Comparison of ENCODE assay signal across 8 cellular contexts in the genomic region with DNA sequence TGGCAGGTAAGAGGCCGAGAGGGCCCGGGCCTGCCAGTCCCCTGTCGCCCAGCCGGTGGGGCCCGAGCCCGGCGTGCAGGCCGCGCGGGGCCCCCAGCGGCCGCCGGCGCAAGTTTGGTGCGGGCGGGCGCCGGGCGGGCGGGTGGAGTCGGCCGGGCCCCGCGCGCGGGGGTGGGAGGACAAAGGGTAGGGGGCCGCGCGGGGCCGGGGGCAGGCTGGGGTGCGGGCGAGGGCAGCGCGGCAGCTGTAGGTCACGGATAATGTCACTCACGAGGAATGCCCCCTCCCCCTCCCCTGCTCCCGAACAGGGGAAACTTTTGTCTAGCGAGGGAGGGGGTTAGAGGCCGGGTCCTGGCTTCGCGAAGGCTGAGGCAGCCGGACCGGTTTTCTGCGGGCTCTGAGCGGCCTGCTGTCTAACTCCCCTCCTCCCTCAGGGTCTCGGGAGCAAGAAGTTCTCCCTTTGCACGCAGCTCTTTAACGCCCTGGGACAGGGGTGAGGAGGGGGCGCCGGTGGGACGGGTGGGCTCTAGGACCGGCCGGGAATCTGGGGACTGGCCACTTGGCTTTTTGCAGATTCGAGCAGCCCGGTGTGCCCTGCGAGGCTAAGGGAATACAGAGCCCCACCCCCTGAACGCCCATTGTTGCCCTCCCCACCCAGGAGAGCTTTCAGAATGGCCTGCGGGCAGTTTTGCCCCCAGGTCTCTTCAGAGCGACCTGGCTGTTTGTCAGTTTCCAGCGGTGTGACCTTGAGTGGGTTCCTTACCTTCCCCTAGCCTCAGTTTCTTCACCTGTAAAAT. TPM values are rescaled to one million over a fixed set of nuclear protein-coding genes. Genes with fewer than 3 reads are reported as not detected.
A peak's percentile ranks its signal among the peaks of the same experiment; 100 is the strongest.
DNase-seq lines count a peak whose midpoint lies in the region; ATAC-seq, FAIRE-seq and TF ChIP-seq lines count a peak whose summit lies in the region.

No MANE protein-coding gene starts in this region.

- H2BK120ac ChIP-seq in IMR-90 (ENCODE audit: low read depth, low read length), result peak overlapping the region; percentile 86

- H3K4me1 ChIP-seq in IMR-90 (ENCODE audit: control insufficient read depth, insufficient read depth, low read length), result peaks cover 40% of the 10 kb centered on the region
- peaks cover 43% of the 10 kb centered on the region in 2 donors for H3K4me1 ChIP-seq in kidney (ENCODE audit: control insufficient read depth in 1 of 2, insufficient read depth in 1 of 2, low read depth in 1 of 2, low read length in 2 of 2)

- H3K56ac ChIP-seq in IMR-90 (ENCODE audit: extremely low read depth, insufficient read depth, low read length), result peak overlapping the region; percentile 92

- H4K91ac ChIP-seq in IMR-90 (ENCODE audit: insufficient read depth, low read depth, low read length), result peak overlapping the region; percentile 94

- H3K36me3 ChIP-seq in IMR-90 (ENCODE audit: control insufficient read depth, insufficient read depth, low read length), result peaks cover under 1% of the 10 kb centered on the region; the same call in 1 of the 2 replicates
- H3K36me3 ChIP-seq in kidney (ENCODE audit: control insufficient read depth in 1 of 2, insufficient read depth in 2 of 2, low read length in 2 of 2), result no peaks in the 10 kb centered on the region

- peak overlapping the region; percentile 79 for H2AFZ ChIP-seq in IMR-90 (replicated peaks; ENCODE audit: low read length, poor library complexity)

- TF ChIP-seq RAD21 in IMR-90 (IDR thresholded peaks at IDR 0.05; ENCODE audit: low read length), result peak; percentile 28; the same call in 1 of the 2 replicates

- TF ChIP-seq POLR2A in IMR-90 (IDR thresholded peaks at IDR 0.05; ENCODE audit: low read depth, low read length), result no peak

- no peak for FAIRE-seq in kidney (lab: Jason Lieb, UNC)

- H3K9ac ChIP-seq in IMR-90 (ENCODE audit: low read depth, low read length) (peak overlapping the region; percentile 98), kidney (ENCODE audit: low read length in 2 of 2) (peak overlapping the region; percentile 48 to 66)

- peak overlapping the region; percentile 88 for H3K23ac ChIP-seq in IMR-90 (ENCODE audit: low read depth, low read length)

- DNase-seq in GM10248 (ENCODE audit: extremely low spot score) (peak; percentile 60), IMR-90 (peak; percentile 48), kidney (peak; percentile 86)
- DNase-seq in central memory CD4-positive, alpha-beta T cell, result peak; percentile 34
- peak; percentile 13 to 42 for DNase-seq in stimulated activated CD4-positive, alpha-beta T cell treated with anti-CD3 and anti-CD28 coated beads, Interleukin-15, amount 100 ng/mL, for 1 hour (ENCODE audit: low read depth in 1 of 2, low spot score in 1 of 2)

- H2BK15ac ChIP-seq in IMR-90 (ENCODE audit: low read depth, low read length), result peak overlapping the region; percentile 80; the same call in 2 of the 3 replicates

- H4K8ac ChIP-seq in IMR-90 (ENCODE audit: low read depth in 2 of 2, low read length in 2 of 2), result peak overlapping the region; percentile 10 to 89

- BruUV-seq in IMR-90 (replicated peaks; lab: Mats Ljungman, UMichigan), result no TSS peak

- H2AK9ac ChIP-seq in IMR-90 (replicated peaks; ENCODE audit: low read depth, low read length, poor library complexity), result peak overlapping the region; percentile 98

- peak overlapping the region; percentile 96 for H3K18ac ChIP-seq in IMR-90 (ENCODE audit: low read depth, low read length)

- H3K9me3 ChIP-seq in IMR-90 (ENCODE audit: control insufficient read depth, insufficient read depth, low read length) (no peaks in the 10 kb centered on the region), kidney (ENCODE audit: control insufficient read depth in 1 of 2, low read length in 2 of 2) (no peaks in the 10 kb centered on the region)

- peak overlapping the region; percentile 99 for H2BK5ac ChIP-seq in IMR-90 (ENCODE audit: low read depth, low read length, poor library complexity, severe bottlenecking)

- H3K27ac ChIP-seq in IMR-90 (ENCODE audit: insufficient read depth, low read length) (peak overlapping the region; percentile 100), VCaP (peak overlapping the region; percentile 95), kidney (ENCODE audit: low read depth in 2 of 2, low read length in 2 of 2) (peak overlapping the region; percentile 92 to 93)

- H2AK5ac ChIP-seq in IMR-90 (ENCODE audit: low read depth, low read length), result peak overlapping the region; percentile 84

- ATAC-seq in IMR-90 (ENCODE audit: low read depth) (peak; percentile 9), HG02981 (IDR thresholded peaks at IDR 0.05; ENCODE audit: unreplicated experiment) (no peak), HG03139 (IDR thresholded peaks at IDR 0.05; ENCODE audit: unreplicated experiment) (no peak)

- H4K20me1 ChIP-seq in IMR-90 (ENCODE audit: insufficient read depth, low read length), result peaks cover 44% of the 10 kb centered on the region

- peak overlapping the region; percentile 55; the same call in 1 of the 2 replicates for H2BK20ac ChIP-seq in IMR-90 (ENCODE audit: low read depth, low read length)

- H3K14ac ChIP-seq in IMR-90 (replicated peaks; ENCODE audit: low read depth, low read length), result peak overlapping the region; percentile 90

- dilution Hi-C loops in IMR-90 (cut with HindIII; ENCODE audit: low sequenced_read_pairs, unreplicated experiment), result no loop called here

- peak overlapping the region; percentile 87 for H3K4ac ChIP-seq in IMR-90 (ENCODE audit: low read depth, low read length)

- peaks cover 17 to 53% of the 10 kb centered on the region in 2 experiments; a peak in 3 of 4 replicates for H3K79me1 ChIP-seq in IMR-90 (ENCODE audit: low read depth in 1 of 2, low read length in 2 of 2)

- H3K4me3 ChIP-seq in IMR-90 (ENCODE audit: insufficient read depth, low read depth, low read length), result peak overlapping the region; percentile 99
- H3K4me3 ChIP-seq in kidney (ENCODE audit: low read length in 2 of 2), result peak overlapping the region; percentile 68 to 73

- POLR2A ChIA-PET in GM10248 (lab: Yijun Ruan, JAX) (interaction anchor here (0.6 to 0.8 kb wide), 2 partner anchors 40 to 76 kb away, joined by 3 read pairs; no protein-coding TSS in a partner anchor), IMR-90 (lab: Charles Lee; ENCODE audit: unreplicated experiment) (interaction anchor here (0.6 to 1.0 kb wide), 3 partner anchors 16 to 1079 kb away, joined by 3 to 16 read pairs (median 6); no protein-coding TSS in a partner anchor)

- 10% methylated on average over 2 of the region's 60 CpGs; no CpG with 5 or more reads in 1 of the 2 experiments for WGBS in IMR-90 (ENCODE audit: extremely low coverage in 2 of 2, insufficient read length in 1 of 2), 2 experiments

- peak overlapping the region; percentile 88 for H3K4me2 ChIP-seq in IMR-90 (ENCODE audit: low read depth, low read length)

- in situ Hi-C loops in IMR-90 (cut with MboI; ENCODE audit: low sequenced_read_pairs), result no loop called here

- H3K27me3 ChIP-seq in IMR-90 (ENCODE audit: control insufficient read depth, insufficient read depth, low read length), result no peaks in the 10 kb centered on the region

- peaks cover 15% of the 10 kb centered on the region for H3K9me1 ChIP-seq in IMR-90 (ENCODE audit: insufficient read depth, low read length)

- CTCF ChIA-PET in GM10248 (lab: Yijun Ruan, JAX), result interaction anchor here (1.0 to 6.5 kb wide), 10 partner anchors 7 to 214 kb away, joined by 3 to 45 read pairs (median 4); partner anchors contain the start of gene RBM22
- CTCF ChIA-PET in IMR-90 (lab: Yijun Ruan, JAX), result interaction anchor here (0.6 to 1.0 kb wide), 2 partner anchors 29 to 38 kb away, joined by 3 read pairs; no protein-coding TSS in a partner anchor

- TF ChIP-seq CTCF in GM10248 (IDR thresholded peaks at IDR 0.05; ENCODE audit: control extremely low read depth, extremely low read depth, low read depth, missing control alignments), result no peak
- peak; percentile 12; the same call in 1 of the 2 replicates for TF ChIP-seq CTCF in IMR-90 (conservative IDR thresholded peaks at IDR 0.05; ENCODE audit: low read depth, low read length)
- peak; percentile 33; the same call in 1 of the 2 replicates for TF ChIP-seq CTCF in VCaP (conservative IDR thresholded peaks at IDR 0.05)
- TF ChIP-seq CTCF in kidney (IDR thresholded peaks at IDR 0.05; ENCODE audit: borderline replicate concordance, extremely low read depth, insufficient read depth), result no peak

- H4K5ac ChIP-seq in IMR-90 (ENCODE audit: low read depth, low read length), result peak overlapping the region; percentile 94

- intact Hi-C loops in IMR-90 (cut with micrococcal nuclease) (loop anchor here (1.0 to 2.0 kb wide), 2 partner anchors 14 to 37 kb away; no protein-coding TSS in a partner anchor), kidney (cut with DNase I) (no loop called here)

TF ChIP-seq in IMR-90, 13 proteins besides CTCF, POLR2A, EP300 and RAD21:
- peak; percentile 18; the same call in 1 of the 2 replicates for TF ChIP-seq MAZ (IDR thresholded peaks at IDR 0.05; ENCODE audit: borderline replicate concordance, low read depth, low read length)
- TF ChIP-seq CEBPB (IDR thresholded peaks at IDR 0.05; ENCODE audit: low read depth, low read length), result no peak

RNA-seq across cellular contexts. Expression of gene NDST1, which starts 21.3 kb away (rescaled TPM):
- total RNA-seq in IMR-90 (2012; rRNA removed) (30.3 and 30.5 TPM in 2 replicates), kidney (60.7 TPM)
- polyA plus RNA-seq in IMR-90 (2012; rRNA removed) (80.4 and 101 TPM in 2 replicates), kidney (ENCODE audit: insufficient read depth, low read depth, low replicate concordance) (11.7 TPM)
- polyA plus RNA-seq in IMR-90 (2012; cell fraction: cytosol; rRNA removed), result 41.4 and 74.0 TPM in 2 replicates
- polyA plus RNA-seq in IMR-90 (2012; cell fraction: nucleus; rRNA removed; ENCODE audit: low replicate concordance), result 81.4 and 121 TPM in 2 replicates

RNA-seq across cellular contexts. Expression of gene RPS14, which starts 37.1 kb away (rescaled TPM):
- total RNA-seq in IMR-90 (2012; rRNA removed) (7,310 and 7,583 TPM in 2 replicates), kidney (1,504 TPM)
- polyA plus RNA-seq in IMR-90 (2012; rRNA removed) (6,296 and 6,747 TPM in 2 replicates), kidney (ENCODE audit: insufficient read depth, low read depth, low replicate concordance) (1,994 TPM)
- polyA plus RNA-seq in IMR-90 (2012; cell fraction: cytosol; rRNA removed), result 5,609 and 17,745 TPM in 2 replicates
- 873 and 3,349 TPM in 2 replicates for polyA plus RNA-seq in IMR-90 (2012; cell fraction: nucleus; rRNA removed; ENCODE audit: low replicate concordance)

Comparison
In these comparisons a context has a peak if more than half of its experiments do, and no peak if none do; other contexts are left out.
1. DNase-seq: peak in every context shown above with its lines; median percentile 86 in kidney; 60 in GM10248; 48 in IMR-90; 34 in central memory CD4-positive, alpha-beta T cell; 28 in stimulated activated CD4-positive, alpha-beta T cell treated with anti-CD3 and anti-CD28 coated beads, Interleukin-15, amount 100 ng/mL, for 1 hour.
2. CTCF ChIP-seq: peak in IMR-90 (single experiment) and VCaP (single experiment); none in GM10248 (single experiment) and kidney (single experiment).
3. Peak in every context shown above with its lines, with median percentiles within 50 percentile points of each other: H3K27ac ChIP-seq.